3 cellular contexts compared by ENCODE assay signal in genomic region chr5:177396086-177396485, GRCh38.
TF ChIP-seq lines count a peak whose summit lies in the region.

No MANE protein-coding gene starts in this region.

TF ChIP-seq in GM23338, 12 proteins besides CTCF, POLR2A, EP300 and RAD21:
- TF ChIP-seq ETS1 (IDR thresholded peaks at IDR 0.05) (no peak), EZH2phosphoT487 (IDR thresholded peaks at IDR 0.05; ENCODE audit: unreplicated experiment) (no peak), JUNB (IDR thresholded peaks at IDR 0.05; ENCODE audit: unreplicated experiment) (no peak), ZNF331 (CRISPR knock-in tag; IDR thresholded peaks at IDR 0.05; ENCODE audit: low read depth) (no peak), STAT1 (IDR thresholded peaks at IDR 0.05; ENCODE audit: unreplicated experiment) (no peak), REST (IDR thresholded peaks at IDR 0.05; ENCODE audit: unreplicated experiment) (no peak), EZH2 (IDR thresholded peaks at IDR 0.05; ENCODE audit: low read depth, unreplicated experiment) (no peak), ZNF114 (CRISPR knock-in tag; IDR thresholded peaks at IDR 0.05) (no peak), POLR2AphosphoS5 (IDR thresholded peaks at IDR 0.05; ENCODE audit: low read depth) (no peak)
TF ChIP-seq in GM23338: peak in this region for 0.

TF ChIP-seq in HEK293, 187 proteins besides CTCF, POLR2A, EP300 and RAD21:
- TF ChIP-seq ZXDB (tag by site-specific recombination; IDR thresholded peaks at IDR 0.05) (no peak), GLIS1 (tag by site-specific recombination; IDR thresholded peaks at IDR 0.05) (peak; percentile 26; the same call in 1 of the 2 replicates), ZIC2 (tag by site-specific recombination; IDR thresholded peaks at IDR 0.05) (0 out of 2 replicates have a peak, but pooled peaks have one; percentile 23), ZNF596 (tag by site-specific recombination; IDR thresholded peaks at IDR 0.05) (no peak), ZNF830 (tag by site-specific recombination; IDR thresholded peaks at IDR 0.05; ENCODE audit: low read depth) (no peak), IKZF3 (tag by site-specific recombination; IDR thresholded peaks at IDR 0.05) (0 out of 2 replicates have a peak, but pooled peaks have one; percentile 14)

TF ChIP-seq in H1, 55 proteins besides CTCF, POLR2A, EP300 and RAD21:
- TF ChIP-seq SAP30 (IDR thresholded peaks at IDR 0.05; ENCODE audit: insufficient read depth, insufficient replicate concordance, low read length) (no peak), SRF (IDR thresholded peaks at IDR 0.05; ENCODE audit: low read depth, low read length) (no peak), SUZ12 (IDR thresholded peaks at IDR 0.05; ENCODE audit: low read length) (no peak), ASH2L (IDR thresholded peaks at IDR 0.05; ENCODE audit: low read length) (no peak)
